22 cellular contexts compared by ENCODE assay signal in the genomic region with DNA sequence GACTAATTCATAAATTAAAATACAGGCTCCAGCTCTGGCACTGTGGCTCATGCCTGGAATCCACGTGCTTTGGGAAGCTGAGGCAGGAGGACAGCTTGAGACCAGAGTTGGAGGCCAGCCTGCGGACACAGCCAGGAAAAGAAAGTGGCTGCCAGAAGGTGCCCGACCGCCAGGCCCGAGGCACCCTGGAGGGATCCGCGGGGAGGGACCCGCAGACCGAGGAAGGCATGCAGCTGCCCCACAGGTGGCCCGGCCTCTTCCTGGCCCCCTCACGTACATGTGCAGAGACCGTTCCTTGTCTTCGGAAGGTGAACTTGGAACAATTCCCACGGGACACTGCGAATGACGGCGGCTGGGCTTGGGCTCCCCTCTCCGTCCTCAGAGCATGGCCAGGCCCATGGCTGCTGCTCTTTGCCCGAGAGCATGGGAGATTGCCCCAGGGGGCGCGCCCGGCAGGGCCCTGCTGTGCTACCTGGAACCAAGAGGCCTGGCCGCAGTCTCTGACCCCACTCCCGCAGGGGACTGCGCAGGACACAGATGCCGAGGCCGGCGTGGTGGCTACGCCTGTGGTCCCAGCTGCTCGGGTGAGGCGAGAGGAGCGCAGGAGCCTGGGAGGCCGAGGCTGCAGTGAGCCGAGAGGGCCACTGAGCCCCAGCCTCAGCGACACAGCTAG.
"Had no signal": no experiment of that assay in that cellular context is flagged by ENCODE, and none has a peak within 500 bp of the region (broad histone marks: within the 10 kb centered on the region; RNA-seq: fewer than 3 reads in every experiment).

No MANE protein-coding gene starts in this region.

- H3K27me3 ChIP-seq: foreskin keratinocyte, testis, transverse colon had no signal

- H3K36me3 ChIP-seq: left lung, lower lobe of right lung, neutrophil, transverse colon had no signal

- H3K27ac ChIP-seq: foreskin keratinocyte, left lung, lower lobe of right lung, neutrophil, testis, transverse colon had no signal

- H3K9me3 ChIP-seq: left lung, lower lobe of right lung, neutrophil, testis, transverse colon had no signal

- H3K4me1 ChIP-seq: foreskin keratinocyte, left lung, lower lobe of right lung, testis had no signal

- H3K4me3 ChIP-seq: left lung, lower lobe of right lung, smooth muscle cell, transverse colon had no signal

- DNase-seq: activated CD4-positive, alpha-beta T cell treated with anti-CD3 and anti-CD28 coated beads, Interleukin-2, amount 10 ng/mL, durations not matched to agents 7 days and 5 days; activated CD4-positive, CD25-positive, alpha-beta regulatory T cell treated with anti-CD3 and anti-CD28 coated beads, Interleukin-2, amount 50 U/mL, for 72 hours; activated CD8-positive, alpha-beta T cell treated with anti-CD3 and anti-CD28 coated beads for 36 hours; activated naive CD8-positive, alpha-beta T cell treated with anti-CD3 and anti-CD28 coated beads, Interleukin-2, amount 50 U/mL, for 24 hours; activated T-cell treated with anti-CD3 and anti-CD28 coated beads, Interleukin-2, amount 50 U/mL, for 4 hours; amygdala; caudate nucleus; cortex of kidney; foreskin keratinocyte; lower lobe of right lung; mesenchymal stem cell; stimulated activated CD4-positive, alpha-beta T cell treated with anti-CD3 and anti-CD28 coated beads, Interleukin-15, amount 100 ng/mL, for 24 hours; stimulated activated CD4-positive, alpha-beta T cell treated with anti-CD3 and anti-CD28 coated beads, Interleukin-2, amount 100 ng/mL, for 24 hours; stimulated activated naive CD4-positive, alpha-beta T cell; SW 1271; T-helper 9 cell; testis; transverse colon had no signal

- FAIRE-seq: TTC549 had no signal
